ENCODE assay signal across 1 cellular context in genomic region chr17:64262422-64263260, GRCh38.
TF ChIP-seq lines count a peak whose summit lies in the region.

TSS of gene TEX2 (minus strand) at chr17:64263260. CDS start at chr17:64214217, 49,043 bp downstream.

TF ChIP-seq in K562, 482 proteins besides CTCF, POLR2A, EP300 and RAD21 (continued from another document and continues in another):
- TF ChIP-seq E2F6 (IDR thresholded peaks at IDR 0.05; ENCODE audit: borderline replicate concordance in 1 of 2, extremely low read depth in 1 of 2, insufficient read depth in 1 of 2, insufficient read length in 1 of 2, low read depth in 1 of 2, low read length in 1 of 2, poor library complexity in 1 of 2, severe bottlenecking in 1 of 2) (peak; percentile 29 to 51), PML (IDR thresholded peaks at IDR 0.05; ENCODE audit: low read length) (peak; percentile 29; the same call in 1 of the 2 replicates), GABPB1 (CRISPR knock-in tag; IDR thresholded peaks at IDR 0.05) (peak; percentile 26), PHF21A (IDR thresholded peaks at IDR 0.05; ENCODE audit: borderline replicate concordance, low read depth) (no peak), ATF6 (CRISPR knock-in tag; IDR thresholded peaks at IDR 0.05) (no peak), ZNF707 (CRISPR knock-in tag; conservative IDR thresholded peaks at IDR 0.05) (no peak), MAX (CRISPR knock-in tag; IDR thresholded peaks at IDR 0.05) (peak; percentile 55), ZNF609 (CRISPR knock-in tag; IDR thresholded peaks at IDR 0.05; ENCODE audit: borderline replicate concordance) (no peak), UBTF (IDR thresholded peaks at IDR 0.05; ENCODE audit: borderline replicate concordance in 1 of 2, low read depth in 2 of 2, low read length in 2 of 2) (peak; percentile 70 to 75; a peak in 2 of 4 replicates), THRB (CRISPR knock-in tag; conservative IDR thresholded peaks at IDR 0.05) (no peak), MBD1 (CRISPR knock-in tag; IDR thresholded peaks at IDR 0.05) (no peak), KAT2B (IDR thresholded peaks at IDR 0.05; ENCODE audit: low read depth, low read length) (no peak), MGA (IDR thresholded peaks at IDR 0.05) (peak; percentile 64), PRDM10 (IDR thresholded peaks at IDR 0.05; ENCODE audit: partially characterized antibody) (no peak)
